Comparison of ENCODE assay signal across 27 cellular contexts in the genomic region with DNA sequence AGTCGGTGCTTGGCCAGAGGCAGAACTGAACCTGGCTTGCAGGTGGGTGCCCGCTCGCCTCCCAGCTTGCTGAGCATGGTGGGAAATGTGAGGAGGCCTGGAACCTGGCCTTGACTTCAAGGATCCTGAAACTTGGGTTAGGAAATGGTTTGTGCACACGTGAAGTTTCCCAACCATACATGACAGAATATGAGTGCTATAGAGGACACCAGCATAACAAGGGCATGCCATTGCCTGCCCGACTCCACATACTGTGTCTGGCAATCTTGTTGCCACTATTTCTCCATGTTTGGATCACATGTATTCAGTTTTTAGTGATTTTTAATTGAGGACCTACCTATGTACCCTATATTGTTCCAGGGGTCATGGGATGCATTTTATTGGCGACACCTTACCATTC.
"Had no signal": no experiment of that assay in that cellular context is flagged by ENCODE, and none has a peak within 500 bp of the region (broad histone marks: within the 10 kb centered on the region; RNA-seq: fewer than 3 reads in every experiment).

No MANE protein-coding gene starts in this region.

- H3K27ac ChIP-seq: breast epithelium, gastroesophageal sphincter, parathyroid adenoma, psoas muscle, sigmoid colon had no signal

- H3K36me3 ChIP-seq: breast epithelium, gastroesophageal sphincter, sigmoid colon, stomach, tibial nerve had no signal

- H3K27me3 Mint-ChIP-seq: central memory CD8-positive, alpha-beta T cell; naive thymus-derived CD8-positive, alpha-beta T cell; stimulated activated naive B cell treated with anti-CD40 and anti-IgM and Interleukin-4, amounts not matched to agents 10 μg/mL and 1 μg/mL and 100 μg/mL, for 72 hours had no signal

- ATAC-seq: activated naive CD4-positive, alpha-beta T cell treated with anti-CD3 and anti-CD28 coated beads, Interleukin-2, amount 50 U/mL, for 72 hours; activated T-cell treated with anti-CD3 and anti-CD28 coated beads, Interleukin-2, amount 50 U/mL, for 72 hours; gastroesophageal sphincter; naive thymus-derived CD8-positive, alpha-beta T cell; psoas muscle; stimulated activated naive B cell treated with anti-CD40 and anti-IgM and Interleukin-4, amounts not matched to agents 10 μg/mL and 1 μg/mL and 100 μg/mL, for 72 hours had no signal

- H3K27me3 ChIP-seq: breast epithelium, gastroesophageal sphincter, sigmoid colon, stomach, tibial nerve had no signal

- H3K4me3 Mint-ChIP-seq: activated T-cell treated with anti-CD3 and anti-CD28 coated beads, Interleukin-2, amount 50 U/mL, for 72 hours; central memory CD8-positive, alpha-beta T cell; naive thymus-derived CD8-positive, alpha-beta T cell; neural crest cell; stimulated activated naive B cell treated with anti-CD40 and anti-IgM and Interleukin-4, amounts not matched to agents 10 μg/mL and 1 μg/mL and 100 μg/mL, for 72 hours had no signal

- H3K27ac Mint-ChIP-seq: activated naive CD4-positive, alpha-beta T cell treated with anti-CD3 and anti-CD28 coated beads, Interleukin-2, amount 50 U/mL, for 72 hours; activated T-cell treated with anti-CD3 and anti-CD28 coated beads, Interleukin-2, amount 50 U/mL, for 72 hours; naive thymus-derived CD8-positive, alpha-beta T cell; stimulated activated naive B cell treated with anti-CD40 and anti-IgM and Interleukin-4, amounts not matched to agents 10 μg/mL and 1 μg/mL and 100 μg/mL, for 72 hours had no signal

- H3K4me1 ChIP-seq: breast epithelium, gastroesophageal sphincter, psoas muscle had no signal

- H3K4me1 Mint-ChIP-seq: central memory CD8-positive, alpha-beta T cell had no signal

- H3K79me2 ChIP-seq: parathyroid adenoma had no signal

- H3K9ac ChIP-seq: parathyroid adenoma had no signal

- DNase-seq: activated CD4-positive, alpha-beta T cell treated with anti-CD3 and anti-CD28 coated beads for 4 hours; activated CD4-positive, alpha-beta T cell treated with anti-CD3 and anti-CD28 coated beads, Interleukin-2, amount 50 U/mL, for 4 hours; activated naive CD4-positive, alpha-beta T cell; activated T-cell treated with anti-CD3 and anti-CD28 coated beads for 4 hours; activated T-cell treated with anti-CD3 and anti-CD28 coated beads, Interleukin-2, amount 50 U/mL, for 72 hours; effector memory CD4-positive, alpha-beta T cell; erythroblast; hippocampal formation; kidney; midbrain; naive thymus-derived CD8-positive, alpha-beta T cell; occipital lobe; psoas muscle; sigmoid colon; small intestine; stimulated activated CD4-positive, alpha-beta T cell treated with anti-CD3 and anti-CD28 coated beads, Interleukin-1b, Interleukin-23, amount 100 ng/mL, for 48 hours; stimulated activated CD4-positive, alpha-beta T cell treated with anti-CD3 and anti-CD28 coated beads, Interleukin-4, amount 100 ng/mL, for 4 hours; stimulated activated CD8-positive, alpha-beta memory T cell treated with anti-CD3 and anti-CD28 coated beads, Interleukin-4, amount 100 ng/mL, for 48 hours; stimulated activated naive B cell treated with anti-CD40 and anti-IgM and Interleukin-4, amounts not matched to agents 10 μg/mL and 1 μg/mL and 100 μg/mL, for 72 hours; stomach had no signal

- H3K36me3 Mint-ChIP-seq: activated naive CD4-positive, alpha-beta T cell treated with anti-CD3 and anti-CD28 coated beads, Interleukin-2, amount 50 U/mL, for 72 hours; naive thymus-derived CD8-positive, alpha-beta T cell; stimulated activated naive B cell treated with anti-CD40 and anti-IgM and Interleukin-4, amounts not matched to agents 10 μg/mL and 1 μg/mL and 100 μg/mL, for 72 hours had no signal

- H3K9me3 ChIP-seq: breast epithelium, gastroesophageal sphincter, psoas muscle, sigmoid colon, stomach, tibial nerve had no signal

- H3K4me3 ChIP-seq: breast epithelium, gastroesophageal sphincter, psoas muscle, sigmoid colon, stomach, tibial nerve had no signal

- H3K9me3 Mint-ChIP-seq: activated naive CD4-positive, alpha-beta T cell treated with anti-CD3 and anti-CD28 coated beads, Interleukin-2, amount 50 U/mL, for 72 hours; activated T-cell treated with anti-CD3 and anti-CD28 coated beads, Interleukin-2, amount 50 U/mL, for 72 hours; central memory CD8-positive, alpha-beta T cell; naive thymus-derived CD8-positive, alpha-beta T cell; neural crest cell had no signal
